ENCODE assay signal across 8 cellular contexts in genomic region chr12:68932701-68933563, GRCh38. TPM values are rescaled to one million over a fixed set of nuclear protein-coding genes. Genes with fewer than 3 reads are reported as not detected.
A peak's percentile ranks its signal among the peaks of the same experiment; 100 is the strongest.
DNase-seq lines count a peak whose midpoint lies in the region; ATAC-seq, FAIRE-seq and TF ChIP-seq lines count a peak whose summit lies in the region.

TSS of gene CPM (minus strand) at chr12:68933171. CDS start at chr12:68932837, 334 bp downstream.

- H3K27me3 ChIP-seq in H9 (ENCODE audit: insufficient read depth, low read length) (peaks cover 12% of the 10 kb centered on the region; the same call in 1 of the 2 replicates), mammary epithelial cell (ENCODE audit: insufficient read depth, low read length) (no peaks in the 10 kb centered on the region), keratinocyte (ENCODE audit: control insufficient read depth, extremely low read depth, insufficient read depth, low read length) (peaks cover 7% of the 10 kb centered on the region)

- H4K20me1 ChIP-seq in H9 (ENCODE audit: control insufficient read depth, insufficient read depth, insufficient read length) (no peaks in the 10 kb centered on the region), mammary epithelial cell (ENCODE audit: insufficient read depth, low read length) (no peaks in the 10 kb centered on the region), keratinocyte (ENCODE audit: control insufficient read depth, extremely low read depth, insufficient read depth, low read length) (no peaks in the 10 kb centered on the region)

- no peak within 1 kb of the TSS for H3K18ac ChIP-seq in H9 (ENCODE audit: insufficient read length, low read depth, low read length)

- H3K79me2 ChIP-seq in H9 (ENCODE audit: insufficient read depth, low read length), result no peaks in the 10 kb centered on the region
- H3K79me2 ChIP-seq in mammary epithelial cell (ENCODE audit: insufficient read depth, low read length), result no peaks in the 10 kb centered on the region
- no peaks in the 10 kb centered on the region for H3K79me2 ChIP-seq in keratinocyte (ENCODE audit: control insufficient read depth, insufficient read depth, low read length)

- CTCF ChIA-PET in activated B cell treated with CpG ODN at 0.5 μM for 24 hours (lab: Charles Lee) (no interaction called here), mammary epithelial cell (lab: Charles Lee; ENCODE audit: low non-redundant PET) (no interaction called here)

- POLR2A ChIA-PET in activated B cell treated with CpG ODN at 0.5 μM for 24 hours (lab: Charles Lee), result interaction anchor here (0.6 to 1.7 kb wide), 7 partner anchors 14 to 538 kb away, joined by 3 to 11 read pairs (median 4); partner anchors contain the start of genes FRS2 and MDM2

- no peak within 1 kb of the TSS for H4K91ac ChIP-seq in H9 (ENCODE audit: insufficient read length, low read depth, low read length)

- no peak within 1 kb of the TSS for H3K23ac ChIP-seq in H9 (ENCODE audit: insufficient read length, low read depth, low read length)

- peak within 1 kb of the TSS; percentile 62 for H3K4me3 ChIP-seq in GM12864 (ENCODE audit: low read depth, low read length)
- peak within 1 kb of the TSS; percentile 48 to 63 (median 53) for H3K4me3 ChIP-seq in mammary epithelial cell (replicated peaks in 1 of 3; ENCODE audit: insufficient read depth in 1 of 3, low read depth in 2 of 3, low read length in 3 of 3)
- H3K4me3 ChIP-seq in keratinocyte (ENCODE audit: control insufficient read depth in 2 of 3, extremely low read depth in 1 of 3, insufficient read depth in 2 of 3, low read depth in 1 of 3, low read length in 3 of 3), result peak within 1 kb of the TSS; percentile 50 to 67 (median 65)

- H2BK15ac ChIP-seq in H9 (ENCODE audit: low read depth, low read length), result no peak within 1 kb of the TSS

- no CpG with 5 or more reads among the region's 81 CpGs for WGBS in H9 (ENCODE audit: extremely low coverage, insufficient read length, low lambda C conversion rate)
- WGBS in mammary epithelial cell (ENCODE audit: low coverage, missing lambda C conversion rate), result 5% methylated on average over 20 of the region's 81 CpGs

- H3K79me1 ChIP-seq in H9 (ENCODE audit: insufficient read depth, low read depth, low read length, poor library complexity, severe bottlenecking), result no peaks in the 10 kb centered on the region

- H3K27ac Mint-ChIP-seq in H9 (no peak within 1 kb of the TSS), activated B cell treated with CpG ODN at 0.5 μM for 24 hours (peak within 1 kb of the TSS; percentile 28)

- dilution Hi-C loops in mammary epithelial cell (cut with HindIII; ENCODE audit: low sequenced_read_pairs) (no loop called here), keratinocyte (cut with MboI; ENCODE audit: extremely low pct_ligation_motif_present, low sequenced_read_pairs) (no loop called here)

- no peak within 1 kb of the TSS for H2AFZ ChIP-seq in H9 (ENCODE audit: low read length)
- H2AFZ ChIP-seq in mammary epithelial cell (ENCODE audit: low read depth, low read length), result peak within 1 kb of the TSS; percentile 95
- peak within 1 kb of the TSS; percentile 90 for H2AFZ ChIP-seq in keratinocyte (ENCODE audit: control insufficient read depth, low read length)

- H3K4me3 Mint-ChIP-seq in H9 (peak within 1 kb of the TSS; percentile 61 to 84), activated B cell treated with CpG ODN at 0.5 μM for 24 hours (peak within 1 kb of the TSS; percentile 83)

- peak; percentile 55 for FAIRE-seq in keratinocyte (lab: Jason Lieb, UNC)

- H3K4me1 ChIP-seq in H9 (ENCODE audit: insufficient read depth, low read length) (no peaks in the 10 kb centered on the region), mammary epithelial cell (ENCODE audit: insufficient read depth, low read length) (peaks cover 8% of the 10 kb centered on the region), keratinocyte (ENCODE audit: control insufficient read depth, extremely low read depth, insufficient read depth, low read length) (no peaks in the 10 kb centered on the region)

- H4K8ac ChIP-seq in H9 (replicated peaks; ENCODE audit: insufficient read length, low read depth, low read length), result no peak within 1 kb of the TSS

- H3K9me3 ChIP-seq in H9 (ENCODE audit: control insufficient read depth, low read depth, low read length) (no peaks in the 10 kb centered on the region), mammary epithelial cell (replicated peaks; ENCODE audit: insufficient read depth, low read length) (no peaks in the 10 kb centered on the region), keratinocyte (ENCODE audit: control insufficient read depth, low read depth, low read length) (no peaks in the 10 kb centered on the region)

- H2BK120ac ChIP-seq in H9 (ENCODE audit: low read depth, low read length, poor library complexity, severe bottlenecking), result no peak within 1 kb of the TSS

- H3K23me2 ChIP-seq in H9 (ENCODE audit: insufficient read length, low read depth, low read length, poor library complexity, severe bottlenecking), result peaks cover 3% of the 10 kb centered on the region

- H3K27ac ChIP-seq in H9 (ENCODE audit: insufficient read length, low read depth, low read length) (no peak within 1 kb of the TSS), mammary epithelial cell (ENCODE audit: insufficient read depth, low read depth, low read length) (no peak within 1 kb of the TSS), keratinocyte (ENCODE audit: control insufficient read depth, insufficient read depth, low read length) (no peak within 1 kb of the TSS)

- H3T11ph ChIP-seq in H9 (ENCODE audit: low read length), result no peak within 1 kb of the TSS

- H3K56ac ChIP-seq in H9 (ENCODE audit: insufficient read length, low read depth, low read length), result no peak within 1 kb of the TSS

- TF ChIP-seq CTCF in GM12864 (IDR thresholded peaks at IDR 0.05; ENCODE audit: low read depth, low read length, missing control alignments) (no peak), H9 (conservative IDR thresholded peaks at IDR 0.05) (no peak), activated B cell treated with CpG ODN at 0.5 μM for 24 hours (IDR thresholded peaks at IDR 0.05) (no peak), mammary epithelial cell (conservative IDR thresholded peaks at IDR 0.05 in 1 of 2, IDR thresholded peaks at IDR 0.05 in 1 of 2; ENCODE audit: extremely low read depth in 1 of 2, insufficient read depth in 1 of 2, low read depth in 1 of 2, low read length in 2 of 2) (no peak), keratinocyte (optimal IDR thresholded peaks at IDR 0.05 in 1 of 3, IDR thresholded peaks at IDR 0.05 in 1 of 3, conservative IDR thresholded peaks at IDR 0.05 in 1 of 3; ENCODE audit: extremely low read depth in 1 of 3, insufficient read depth in 2 of 3, low read length in 3 of 3) (no peak)

- H4K5ac ChIP-seq in H9 (ENCODE audit: insufficient read length, low read depth, low read length), result no peak within 1 kb of the TSS

- H3K4me2 ChIP-seq in H9 (ENCODE audit: insufficient read depth, insufficient read length, low read length), result peak within 1 kb of the TSS; percentile 47
- peak within 1 kb of the TSS; percentile 87 for H3K4me2 ChIP-seq in mammary epithelial cell (ENCODE audit: insufficient read depth, low read depth, low read length)
- peak within 1 kb of the TSS; percentile 79 for H3K4me2 ChIP-seq in keratinocyte (ENCODE audit: control insufficient read depth, extremely low read depth, insufficient read depth, low read depth, low read length)

- H3K36me3 ChIP-seq in mammary epithelial cell (ENCODE audit: insufficient read depth, low read length), result no peaks in the 10 kb centered on the region
- H3K36me3 ChIP-seq in keratinocyte (ENCODE audit: control insufficient read depth in 2 of 2, extremely low read depth in 1 of 2, insufficient read depth in 2 of 2, low read length in 2 of 2), result no peaks in the 10 kb centered on the region

- ATAC-seq in activated B cell treated with CpG ODN at 0.5 μM for 24 hours (ENCODE audit: low read depth), result peak; percentile 97

- H3K14ac ChIP-seq in H9 (ENCODE audit: insufficient read depth, low read length), result no peak within 1 kb of the TSS

- H3K9me3 Mint-ChIP-seq in H9, result no peaks in the 10 kb centered on the region
- H3K9me3 Mint-ChIP-seq in activated B cell treated with CpG ODN at 0.5 μM for 24 hours, result no peaks in the 10 kb centered on the region

- DNase-seq in GM12864 (ENCODE audit: low read depth), result no peak
- DNase-seq in H9, result peak; percentile 77
- peak; percentile 65 for DNase-seq in MV-4-11 (lab: John Stamatoyannopoulos, UW)
- peak; percentile 78 for DNase-seq in activated B cell treated with CpG ODN at 0.5 μM for 24 hours
- DNase-seq in mammary epithelial cell, result peak; percentile 56
- DNase-seq in keratinocyte (ENCODE audit: low read depth, low spot score), result no peak
- DNase-seq in stimulated activated CD4-positive, alpha-beta T cell treated with anti-CD3 and anti-CD28 coated beads, Interleukin-12 subunit alpha, Interleukin-12 subunit beta, amount 100 ng/mL, for 24 hours (ENCODE audit: low read depth in 2 of 2), result peak; percentile 56 to 74
- DNase-seq in AML-193 (lab: John Stamatoyannopoulos, UW), result no peak

- no peak within 1 kb of the TSS for H3K4ac ChIP-seq in H9 (ENCODE audit: low read depth, low read length)

- intact Hi-C loops in activated B cell treated with CpG ODN at 0.5 μM for 24 hours (cut with micrococcal nuclease), result loop anchor here (1.0 to 5.0 kb wide), 8 partner anchors 29 to 806 kb away; partner anchors contain the start of genes CPSF6, MDM2 and RAB3IP
- intact Hi-C loops in mammary epithelial cell (cut with micrococcal nuclease), result no loop called here

- H3K27me3 Mint-ChIP-seq in H9 (ENCODE audit: low read depth) (peaks cover 51% of the 10 kb centered on the region), activated B cell treated with CpG ODN at 0.5 μM for 24 hours (no peaks in the 10 kb centered on the region)

- H3K4me1 Mint-ChIP-seq in H9 (peaks cover 12% of the 10 kb centered on the region in 2 experiments), activated B cell treated with CpG ODN at 0.5 μM for 24 hours (peaks cover 9% of the 10 kb centered on the region)

- no peak within 1 kb of the TSS for H3K9ac ChIP-seq in H9 (ENCODE audit: extremely low read depth, insufficient read length, low read length)
- no peak within 1 kb of the TSS for H3K9ac ChIP-seq in mammary epithelial cell (ENCODE audit: insufficient read depth, low read length)
- peak within 1 kb of the TSS; percentile 13 for H3K9ac ChIP-seq in keratinocyte (ENCODE audit: control insufficient read depth, extremely low read depth, insufficient read depth, low read length)

- in situ Hi-C loops in mammary epithelial cell (cut with MboI; ENCODE audit: low sequenced_read_pairs in 2 of 2), result no loop called here

- no TSS peak for BruUV-seq in mammary epithelial cell (replicated peaks; lab: Mats Ljungman, UMichigan)

- no peak within 1 kb of the TSS for H2BK20ac ChIP-seq in H9 (ENCODE audit: low read depth, low read length, poor library complexity, severe bottlenecking)

- no peak within 1 kb of the TSS for H2AK5ac ChIP-seq in H9 (ENCODE audit: insufficient read length, low read length)

- H2BK5ac ChIP-seq in H9 (ENCODE audit: insufficient read length, low read length), result no peak within 1 kb of the TSS

- H2BK12ac ChIP-seq in H9 (ENCODE audit: insufficient read length, low read depth, low read length), result no peak within 1 kb of the TSS

- H3K36me3 Mint-ChIP-seq in H9 (ENCODE audit: insufficient read depth in 1 of 3, low read depth in 3 of 3) (no peaks in the 10 kb centered on the region), activated B cell treated with CpG ODN at 0.5 μM for 24 hours (ENCODE audit: low read depth) (no peaks in the 10 kb centered on the region)

- H3K9me1 ChIP-seq in keratinocyte (ENCODE audit: control insufficient read depth, extremely low read depth, insufficient read depth, low read length), result no peaks in the 10 kb centered on the region

RNA-seq across cellular contexts. Expression of gene CPM, which starts in this region (rescaled TPM):
- 0.53 and 1.2 TPM in 2 replicates for total RNA-seq in H9 (2021)
- total RNA-seq in activated B cell treated with CpG ODN at 0.5 μM for 24 hours, result 6.3 and 10.1 TPM in 2 replicates
- total RNA-seq in mammary epithelial cell, result 1 to 10 TPM in 1 of 2 donors, under 1 TPM in 1; 0.50 to 1.2 TPM
- 0.73 TPM for polyA plus RNA-seq in mammary epithelial cell
- polyA minus RNA-seq in mammary epithelial cell, result not detected
- polyA plus RNA-seq in keratinocyte, result 1.3 to 2.7 TPM (median 2.5 TPM) in 3 replicates
- polyA plus RNA-seq in keratinocyte (2011; ENCODE audit: low read depth), result 8.7 TPM
- 2.0 and 2.5 TPM in 2 replicates for polyA plus RNA-seq in keratinocyte (2011; cell fraction: cytosol; rRNA removed)
- polyA plus RNA-seq in keratinocyte (2011; cell fraction: nucleus; rRNA removed), result 1.9 and 2.1 TPM in 2 replicates
- 1.6 and 6.1 TPM in 2 replicates for polyA plus RNA-seq in keratinocyte (2012; ENCODE audit: low replicate concordance)
- 1.5 to 3.6 TPM (median 2.1 TPM) in 3 replicates for polyA minus RNA-seq in keratinocyte
- polyA minus RNA-seq in keratinocyte (2011; cell fraction: cytosol; rRNA and poly(A)+ RNA removed), result 3.3 TPM
- polyA minus RNA-seq in keratinocyte (2011; cell fraction: nucleus; rRNA and poly(A)+ RNA removed), result 1.5 and 1.6 TPM in 2 replicates

Comparison
In these comparisons a context has a peak if more than half of its experiments do, and no peak if none do; other contexts are left out.
1. DNase-seq: peak in H9 (single experiment), MV-4-11 (single experiment), activated B cell treated with CpG ODN at 0.5 μM for 24 hours (single experiment), mammary epithelial cell (single experiment) and stimulated activated CD4-positive, alpha-beta T cell treated with anti-CD3 and anti-CD28 coated beads, Interleukin-12 subunit alpha, Interleukin-12 subunit beta, amount 100 ng/mL, for 24 hours (2 of 2); none in GM12864 (single experiment), keratinocyte (single experiment) and AML-193 (0 of 2).
2. Peak in every context shown above with its lines, with median percentiles within 50 percentile points of each other: H3K4me3 ChIP-seq and H3K4me2 ChIP-seq.